ENCODE assay signal across 1 cellular context in the genomic region with DNA sequence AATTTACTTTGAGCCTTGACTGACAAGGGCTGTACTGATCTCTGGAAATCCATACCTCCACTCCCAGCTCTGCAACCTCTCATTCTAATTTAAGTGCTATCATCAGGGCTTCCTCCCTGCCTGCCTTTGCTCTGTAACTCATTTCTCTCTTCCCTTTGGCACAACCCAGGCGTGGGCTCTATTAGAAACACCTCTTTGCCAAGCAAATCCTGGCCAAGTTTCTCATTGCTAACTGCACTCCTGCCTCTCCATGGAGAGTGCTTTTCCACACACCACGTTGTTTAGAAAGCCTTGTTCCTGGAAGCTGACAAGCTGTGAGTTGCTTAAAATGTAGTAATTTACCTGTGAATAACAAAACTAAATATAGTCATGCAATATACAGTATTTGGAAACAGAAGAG.
TF ChIP-seq lines count a peak whose summit lies in the region.

No MANE protein-coding gene starts in this region.

TF ChIP-seq in HepG2, 621 proteins besides CTCF, POLR2A, EP300 and RAD21 (continued from another document):
- TF ChIP-seq, protein P1, sequence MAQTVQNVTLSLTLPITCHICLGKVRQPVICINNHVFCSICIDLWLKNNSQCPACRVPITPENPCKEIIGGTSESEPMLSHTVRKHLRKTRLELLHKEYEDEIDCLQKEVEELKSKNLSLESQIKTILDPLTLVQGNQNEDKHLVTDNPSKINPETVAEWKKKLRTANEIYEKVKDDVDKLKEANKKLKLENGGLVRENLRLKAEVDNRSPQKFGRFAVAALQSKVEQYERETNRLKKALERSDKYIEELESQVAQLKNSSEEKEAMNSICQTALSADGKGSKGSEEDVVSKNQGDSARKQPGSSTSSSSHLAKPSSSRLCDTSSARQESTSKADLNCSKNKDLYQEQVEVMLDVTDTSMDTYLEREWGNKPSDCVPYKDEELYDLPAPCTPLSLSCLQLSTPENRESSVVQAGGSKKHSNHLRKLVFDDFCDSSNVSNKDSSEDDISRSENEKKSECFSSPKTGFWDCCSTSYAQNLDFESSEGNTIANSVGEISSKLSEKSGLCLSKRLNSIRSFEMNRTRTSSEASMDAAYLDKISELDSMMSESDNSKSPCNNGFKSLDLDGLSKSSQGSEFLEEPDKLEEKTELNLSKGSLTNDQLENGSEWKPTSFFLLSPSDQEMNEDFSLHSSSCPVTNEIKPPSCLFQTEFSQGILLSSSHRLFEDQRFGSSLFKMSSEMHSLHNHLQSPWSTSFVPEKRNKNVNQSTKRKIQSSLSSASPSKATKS (CRISPR knock-in tag; IDR thresholded peaks at IDR 0.05), result no peak
- TF ChIP-seq DNMT3B (CRISPR knock-in tag; conservative IDR thresholded peaks at IDR 0.05), result no peak
- no peak for TF ChIP-seq ZNF7 (CRISPR knock-in tag; IDR thresholded peaks at IDR 0.05)
- TF ChIP-seq ZNF629 (CRISPR knock-in tag; conservative IDR thresholded peaks at IDR 0.05), result no peak
TF ChIP-seq in HepG2: peak in this region for 0.
